ENCODE assay signal across 1 cellular context in genomic region chr5:62403411-62404250, GRCh38.
A peak's percentile ranks its signal among the peaks of the same experiment; 100 is the strongest.
TF ChIP-seq lines count a peak whose summit lies in the region.

DIMT1 (minus strand) TSS chr5:62403905; CDS start chr5:62403772, 133 bp downstream.

TF ChIP-seq in HepG2, 621 proteins besides CTCF, POLR2A, EP300 and RAD21 (continued from another document and continues in another):
- TF ChIP-seq ZBTB37 (CRISPR knock-in tag; IDR thresholded peaks at IDR 0.05) (no peak), IRF2 (CRISPR knock-in tag; IDR thresholded peaks at IDR 0.05) (peak; percentile 91), SMAD9 (CRISPR knock-in tag; IDR thresholded peaks at IDR 0.05) (no peak), HOXA3 (CRISPR knock-in tag; IDR thresholded peaks at IDR 0.05) (0 out of 2 replicates have a peak, but pooled peaks have one; percentile 47), ZC3H13 (CRISPR knock-in tag; IDR thresholded peaks at IDR 0.05) (peak; percentile 92), ZNF12 (CRISPR knock-in tag; IDR thresholded peaks at IDR 0.05) (no peak; the same call in 1 of the 2 replicates), PAXIP1 (CRISPR knock-in tag; conservative IDR thresholded peaks at IDR 0.05) (peak; percentile 42; the same call in 1 of the 2 replicates), ZNF383 (CRISPR knock-in tag; IDR thresholded peaks at IDR 0.05; ENCODE audit: borderline replicate concordance) (no peak), ATRX (CRISPR knock-in tag; IDR thresholded peaks at IDR 0.05; ENCODE audit: borderline replicate concordance) (no peak), XBP1 (CRISPR knock-in tag; IDR thresholded peaks at IDR 0.05) (no peak), PAF1 (CRISPR knock-in tag; IDR thresholded peaks at IDR 0.05) (no peak), CHD2 (IDR thresholded peaks at IDR 0.05; ENCODE audit: low read depth, low read length) (no peak), KDM4B (CRISPR knock-in tag; IDR thresholded peaks at IDR 0.05) (no peak; the same call in 1 of the 2 replicates), ZFP36L2 (CRISPR knock-in tag; IDR thresholded peaks at IDR 0.05) (0 out of 2 replicates have a peak, but pooled peaks have one; percentile 65), AFF4 (CRISPR knock-in tag; IDR thresholded peaks at IDR 0.05) (no peak), ZNF331 (CRISPR knock-in tag; IDR thresholded peaks at IDR 0.05) (peak; percentile 73), THRA (CRISPR knock-in tag; IDR thresholded peaks at IDR 0.05; ENCODE audit: borderline replicate concordance) (peak; percentile 50; the same call in 1 of the 2 replicates), ZNF550 (CRISPR knock-in tag; IDR thresholded peaks at IDR 0.05; ENCODE audit: borderline replicate concordance) (no peak), ZNF724P (CRISPR knock-in tag; IDR thresholded peaks at IDR 0.05; ENCODE audit: borderline replicate concordance) (peak; percentile 75), SMARCC2 (IDR thresholded peaks at IDR 0.05) (no peak), ZNF839 (CRISPR knock-in tag; IDR thresholded peaks at IDR 0.05; ENCODE audit: borderline replicate concordance) (peak; percentile 37; the same call in 1 of the 2 replicates), SRSF1 (optimal IDR thresholded peaks at IDR 0.05; ENCODE audit: low read depth, low read length) (no peak), TSC22D2 (CRISPR knock-in tag; IDR thresholded peaks at IDR 0.05; ENCODE audit: borderline replicate concordance) (no peak), ZBTB49 (CRISPR knock-in tag; IDR thresholded peaks at IDR 0.05; ENCODE audit: borderline replicate concordance) (no peak), ZNF883 (CRISPR knock-in tag; IDR thresholded peaks at IDR 0.05; ENCODE audit: not compliant biosample characterization) (peak; percentile 80), DZIP1 (CRISPR knock-in tag; IDR thresholded peaks at IDR 0.05) (peak; percentile 83; the same call in 1 of the 2 replicates), KLF9 (CRISPR knock-in tag; IDR thresholded peaks at IDR 0.05; ENCODE audit: low read depth) (peak; percentile 91; the same call in 1 of the 2 replicates), SRSF4 (IDR thresholded peaks at IDR 0.05; ENCODE audit: low read depth, low read length, poor library complexity, severe bottlenecking) (no peak), KDM2A (CRISPR knock-in tag; IDR thresholded peaks at IDR 0.05; ENCODE audit: borderline replicate concordance, low read depth) (peak; percentile 92), MXD4 (CRISPR knock-in tag; IDR thresholded peaks at IDR 0.05) (peak; percentile 97), IRF9 (CRISPR knock-in tag; IDR thresholded peaks at IDR 0.05; ENCODE audit: borderline replicate concordance) (peak; percentile 94; the same call in 1 of the 2 replicates), ZNF337 (CRISPR knock-in tag; IDR thresholded peaks at IDR 0.05; ENCODE audit: borderline replicate concordance, low read depth) (no peak), E2F2 (CRISPR knock-in tag; IDR thresholded peaks at IDR 0.05; ENCODE audit: borderline replicate concordance) (no peak), CEBPG (CRISPR knock-in tag; IDR thresholded peaks at IDR 0.05) (no peak), TMF1 (CRISPR knock-in tag; IDR thresholded peaks at IDR 0.05; ENCODE audit: low read depth) (no peak), ZBTB7B (CRISPR knock-in tag; IDR thresholded peaks at IDR 0.05) (peak; percentile 65; the same call in 1 of the 2 replicates), PHF21A (CRISPR knock-in tag; IDR thresholded peaks at IDR 0.05) (peak; percentile 71), ZNF766 (CRISPR knock-in tag; IDR thresholded peaks at IDR 0.05; ENCODE audit: borderline replicate concordance) (peak; percentile 95), ATM (IDR thresholded peaks at IDR 0.05; ENCODE audit: borderline replicate concordance) (no peak)
- TF ChIP-seq, protein P1, sequence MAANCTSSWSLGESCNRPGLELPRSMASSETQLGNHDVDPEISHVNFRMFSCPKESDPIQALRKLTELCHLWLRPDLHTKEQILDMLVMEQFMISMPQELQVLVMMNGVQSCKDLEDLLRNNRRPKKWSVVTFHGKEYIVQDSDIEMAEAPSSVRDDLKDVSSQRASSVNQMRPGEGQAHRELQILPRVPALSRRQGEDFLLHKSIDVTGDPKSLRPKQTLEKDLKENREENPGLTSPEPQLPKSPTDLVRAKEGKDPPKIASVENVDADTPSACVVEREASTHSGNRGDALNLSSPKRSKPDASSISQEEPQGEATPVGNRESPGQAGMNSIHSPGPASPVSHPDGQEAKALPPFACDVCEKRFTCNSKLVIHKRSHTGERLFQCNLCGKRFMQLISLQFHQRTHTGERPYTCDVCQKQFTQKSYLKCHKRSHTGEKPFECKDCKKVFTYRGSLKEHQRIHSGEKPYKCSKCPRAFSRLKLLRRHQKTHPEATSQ (CRISPR knock-in tag; IDR thresholded peaks at IDR 0.05; ENCODE audit: borderline replicate concordance) = peak; percentile 35; the same call in 1 of the 2 replicates
- TF ChIP-seq, protein P2, sequence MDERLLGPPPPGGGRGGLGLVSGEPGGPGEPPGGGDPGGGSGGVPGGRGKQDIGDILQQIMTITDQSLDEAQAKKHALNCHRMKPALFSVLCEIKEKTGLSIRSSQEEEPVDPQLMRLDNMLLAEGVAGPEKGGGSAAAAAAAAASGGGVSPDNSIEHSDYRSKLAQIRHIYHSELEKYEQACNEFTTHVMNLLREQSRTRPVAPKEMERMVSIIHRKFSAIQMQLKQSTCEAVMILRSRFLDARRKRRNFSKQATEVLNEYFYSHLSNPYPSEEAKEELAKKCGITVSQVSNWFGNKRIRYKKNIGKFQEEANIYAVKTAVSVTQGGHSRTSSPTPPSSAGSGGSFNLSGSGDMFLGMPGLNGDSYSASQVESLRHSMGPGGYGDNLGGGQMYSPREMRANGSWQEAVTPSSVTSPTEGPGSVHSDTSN (CRISPR knock-in tag; IDR thresholded peaks at IDR 0.05) = no peak
